Comparison of ENCODE assay signal across 1 cellular context in the genomic region with DNA sequence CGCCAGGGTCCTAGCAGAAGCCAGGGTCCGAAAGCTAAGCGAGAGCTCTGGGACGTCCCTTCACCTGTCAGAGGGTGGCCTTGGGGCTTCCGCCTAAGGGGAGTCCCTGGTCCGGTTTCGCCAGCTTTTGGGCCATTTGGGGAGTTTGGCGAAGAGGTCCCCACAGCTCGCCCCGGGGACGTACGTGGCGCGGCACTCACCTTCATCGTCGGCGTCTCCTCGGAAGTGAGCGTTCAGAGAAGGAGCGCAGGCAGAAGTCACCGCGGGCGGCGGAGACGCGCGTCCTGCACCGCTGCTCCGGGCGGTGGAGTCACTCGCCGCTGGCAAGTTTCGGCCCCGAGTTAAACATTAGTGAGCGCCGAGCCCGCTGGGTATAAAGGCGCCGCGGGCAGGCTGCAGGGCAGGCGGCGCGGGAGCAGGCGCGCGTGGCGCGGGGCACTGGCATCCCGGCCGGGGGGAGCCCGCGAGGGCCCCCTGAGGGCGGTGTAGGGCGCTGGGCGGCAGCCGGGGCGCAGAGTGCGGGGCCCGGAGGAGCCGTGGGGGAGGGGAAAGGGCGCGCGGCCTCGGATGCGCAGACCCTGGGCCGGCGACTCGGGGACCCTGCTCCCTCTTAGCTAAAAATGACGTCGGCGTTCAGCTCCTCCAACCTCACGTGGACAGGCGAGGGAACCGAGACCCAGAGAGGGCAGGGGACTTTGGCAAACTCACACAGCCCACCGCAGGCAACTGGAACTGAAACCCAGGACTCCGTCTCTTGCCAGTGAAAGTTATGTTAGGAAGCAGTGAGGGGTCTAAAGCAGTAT.
TF ChIP-seq lines count a peak whose summit lies in the region.

A gene (minus strand): TSS at position 440 of the 803 bp plus-strand sequence. CDS start 234 bp downstream, at position 206.

TF ChIP-seq in HepG2, 621 proteins besides CTCF, POLR2A, EP300 and RAD21 (continued from another document and continues in another):
- TF ChIP-seq, protein P1, sequence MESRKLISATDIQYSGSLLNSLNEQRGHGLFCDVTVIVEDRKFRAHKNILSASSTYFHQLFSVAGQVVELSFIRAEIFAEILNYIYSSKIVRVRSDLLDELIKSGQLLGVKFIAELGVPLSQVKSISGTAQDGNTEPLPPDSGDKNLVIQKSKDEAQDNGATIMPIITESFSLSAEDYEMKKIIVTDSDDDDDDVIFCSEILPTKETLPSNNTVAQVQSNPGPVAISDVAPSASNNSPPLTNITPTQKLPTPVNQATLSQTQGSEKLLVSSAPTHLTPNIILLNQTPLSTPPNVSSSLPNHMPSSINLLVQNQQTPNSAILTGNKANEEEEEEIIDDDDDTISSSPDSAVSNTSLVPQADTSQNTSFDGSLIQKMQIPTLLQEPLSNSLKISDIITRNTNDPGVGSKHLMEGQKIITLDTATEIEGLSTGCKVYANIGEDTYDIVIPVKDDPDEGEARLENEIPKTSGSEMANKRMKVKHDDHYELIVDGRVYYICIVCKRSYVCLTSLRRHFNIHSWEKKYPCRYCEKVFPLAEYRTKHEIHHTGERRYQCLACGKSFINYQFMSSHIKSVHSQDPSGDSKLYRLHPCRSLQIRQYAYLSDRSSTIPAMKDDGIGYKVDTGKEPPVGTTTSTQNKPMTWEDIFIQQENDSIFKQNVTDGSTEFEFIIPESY (CRISPR knock-in tag; IDR thresholded peaks at IDR 0.05) = no peak
- TF ChIP-seq, protein P2, sequence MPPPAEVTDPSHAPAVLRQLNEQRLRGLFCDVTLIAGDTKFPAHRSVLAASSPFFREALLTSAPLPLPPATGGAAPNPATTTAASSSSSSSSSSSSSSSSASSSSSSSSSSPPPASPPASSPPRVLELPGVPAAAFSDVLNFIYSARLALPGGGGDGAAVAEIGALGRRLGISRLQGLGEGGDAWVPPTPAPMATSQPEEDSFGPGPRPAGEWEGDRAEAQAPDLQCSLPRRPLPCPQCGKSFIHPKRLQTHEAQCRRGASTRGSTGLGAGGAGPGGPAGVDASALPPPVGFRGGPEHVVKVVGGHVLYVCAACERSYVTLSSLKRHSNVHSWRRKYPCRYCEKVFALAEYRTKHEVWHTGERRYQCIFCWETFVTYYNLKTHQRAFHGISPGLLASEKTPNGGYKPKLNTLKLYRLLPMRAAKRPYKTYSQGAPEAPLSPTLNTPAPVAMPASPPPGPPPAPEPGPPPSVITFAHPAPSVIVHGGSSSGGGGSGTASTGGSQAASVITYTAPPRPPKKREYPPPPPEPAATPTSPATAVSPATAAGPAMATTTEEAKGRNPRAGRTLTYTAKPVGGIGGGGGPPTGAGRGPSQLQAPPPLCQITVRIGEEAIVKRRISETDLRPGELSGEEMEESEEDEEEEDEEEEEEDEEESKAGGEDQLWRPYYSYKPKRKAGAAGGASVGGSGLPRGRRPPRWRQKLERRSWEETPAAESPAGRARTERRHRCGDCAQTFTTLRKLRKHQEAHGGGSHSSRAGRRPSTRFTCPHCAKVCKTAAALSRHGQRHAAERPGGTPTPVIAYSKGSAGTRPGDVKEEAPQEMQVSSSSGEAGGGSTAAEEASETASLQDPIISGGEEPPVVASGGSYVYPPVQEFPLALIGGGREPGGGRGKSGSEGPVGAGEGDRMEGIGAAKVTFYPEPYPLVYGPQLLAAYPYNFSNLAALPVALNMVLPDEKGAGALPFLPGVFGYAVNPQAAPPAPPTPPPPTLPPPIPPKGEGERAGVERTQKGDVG (CRISPR knock-in tag; IDR thresholded peaks at IDR 0.05; ENCODE audit: borderline replicate concordance) = peak; percentile 76; the same call in 1 of the 2 replicates
- peak; percentile 49 for TF ChIP-seq XRCC5 (optimal IDR thresholded peaks at IDR 0.05; ENCODE audit: low read length)
- peak; percentile 61; the same call in 1 of the 2 replicates for TF ChIP-seq ZBTB38 (CRISPR knock-in tag; IDR thresholded peaks at IDR 0.05)
- no peak for TF ChIP-seq ZNF619 (CRISPR knock-in tag; IDR thresholded peaks at IDR 0.05)
- TF ChIP-seq ZNF747 (CRISPR knock-in tag; IDR thresholded peaks at IDR 0.05; ENCODE audit: borderline replicate concordance) = no peak; the same call in 1 of the 2 replicates
- TF ChIP-seq, protein P3, sequence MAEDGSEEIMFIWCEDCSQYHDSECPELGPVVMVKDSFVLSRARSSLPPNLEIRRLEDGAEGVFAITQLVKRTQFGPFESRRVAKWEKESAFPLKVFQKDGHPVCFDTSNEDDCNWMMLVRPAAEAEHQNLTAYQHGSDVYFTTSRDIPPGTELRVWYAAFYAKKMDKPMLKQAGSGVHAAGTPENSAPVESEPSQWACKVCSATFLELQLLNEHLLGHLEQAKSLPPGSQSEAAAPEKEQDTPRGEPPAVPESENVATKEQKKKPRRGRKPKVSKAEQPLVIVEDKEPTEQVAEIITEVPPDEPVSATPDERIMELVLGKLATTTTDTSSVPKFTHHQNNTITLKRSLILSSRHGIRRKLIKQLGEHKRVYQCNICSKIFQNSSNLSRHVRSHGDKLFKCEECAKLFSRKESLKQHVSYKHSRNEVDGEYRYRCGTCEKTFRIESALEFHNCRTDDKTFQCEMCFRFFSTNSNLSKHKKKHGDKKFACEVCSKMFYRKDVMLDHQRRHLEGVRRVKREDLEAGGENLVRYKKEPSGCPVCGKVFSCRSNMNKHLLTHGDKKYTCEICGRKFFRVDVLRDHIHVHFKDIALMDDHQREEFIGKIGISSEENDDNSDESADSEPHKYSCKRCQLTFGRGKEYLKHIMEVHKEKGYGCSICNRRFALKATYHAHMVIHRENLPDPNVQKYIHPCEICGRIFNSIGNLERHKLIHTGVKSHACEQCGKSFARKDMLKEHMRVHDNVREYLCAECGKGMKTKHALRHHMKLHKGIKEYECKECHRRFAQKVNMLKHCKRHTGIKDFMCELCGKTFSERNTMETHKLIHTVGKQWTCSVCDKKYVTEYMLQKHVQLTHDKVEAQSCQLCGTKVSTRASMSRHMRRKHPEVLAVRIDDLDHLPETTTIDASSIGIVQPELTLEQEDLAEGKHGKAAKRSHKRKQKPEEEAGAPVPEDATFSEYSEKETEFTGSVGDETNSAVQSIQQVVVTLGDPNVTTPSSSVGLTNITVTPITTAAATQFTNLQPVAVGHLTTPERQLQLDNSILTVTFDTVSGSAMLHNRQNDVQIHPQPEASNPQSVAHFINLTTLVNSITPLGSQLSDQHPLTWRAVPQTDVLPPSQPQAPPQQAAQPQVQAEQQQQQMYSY (CRISPR knock-in tag; IDR thresholded peaks at IDR 0.05) = no peak; the same call in 1 of the 2 replicates
- TF ChIP-seq, protein P4, sequence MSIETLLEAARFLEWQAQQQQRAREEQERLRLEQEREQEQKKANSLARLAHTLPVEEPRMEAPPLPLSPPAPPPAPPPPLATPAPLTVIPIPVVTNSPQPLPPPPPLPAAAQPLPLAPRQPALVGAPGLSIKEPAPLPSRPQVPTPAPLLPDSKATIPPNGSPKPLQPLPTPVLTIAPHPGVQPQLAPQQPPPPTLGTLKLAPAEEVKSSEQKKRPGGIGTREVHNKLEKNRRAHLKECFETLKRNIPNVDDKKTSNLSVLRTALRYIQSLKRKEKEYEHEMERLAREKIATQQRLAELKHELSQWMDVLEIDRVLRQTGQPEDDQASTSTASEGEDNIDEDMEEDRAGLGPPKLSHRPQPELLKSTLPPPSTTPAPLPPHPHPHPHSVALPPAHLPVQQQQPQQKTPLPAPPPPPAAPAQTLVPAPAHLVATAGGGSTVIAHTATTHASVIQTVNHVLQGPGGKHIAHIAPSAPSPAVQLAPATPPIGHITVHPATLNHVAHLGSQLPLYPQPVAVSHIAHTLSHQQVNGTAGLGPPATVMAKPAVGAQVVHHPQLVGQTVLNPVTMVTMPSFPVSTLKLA (IDR thresholded peaks at IDR 0.05) = no peak
- TF ChIP-seq, protein P5, sequence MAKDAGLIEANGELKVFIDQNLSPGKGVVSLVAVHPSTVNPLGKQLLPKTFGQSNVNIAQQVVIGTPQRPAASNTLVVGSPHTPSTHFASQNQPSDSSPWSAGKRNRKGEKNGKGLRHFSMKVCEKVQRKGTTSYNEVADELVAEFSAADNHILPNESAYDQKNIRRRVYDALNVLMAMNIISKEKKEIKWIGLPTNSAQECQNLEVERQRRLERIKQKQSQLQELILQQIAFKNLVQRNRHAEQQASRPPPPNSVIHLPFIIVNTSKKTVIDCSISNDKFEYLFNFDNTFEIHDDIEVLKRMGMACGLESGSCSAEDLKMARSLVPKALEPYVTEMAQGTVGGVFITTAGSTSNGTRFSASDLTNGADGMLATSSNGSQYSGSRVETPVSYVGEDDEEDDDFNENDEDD (CRISPR knock-in tag; IDR thresholded peaks at IDR 0.05; ENCODE audit: borderline replicate concordance) = peak; percentile 17; the same call in 1 of the 2 replicates
- TF ChIP-seq EZH2 (conservative IDR thresholded peaks at IDR 0.05; ENCODE audit: low read depth, low read length) = no peak
- no peak for TF ChIP-seq ZNF674 (CRISPR knock-in tag; IDR thresholded peaks at IDR 0.05; ENCODE audit: low read depth)
- TF ChIP-seq, protein P6, sequence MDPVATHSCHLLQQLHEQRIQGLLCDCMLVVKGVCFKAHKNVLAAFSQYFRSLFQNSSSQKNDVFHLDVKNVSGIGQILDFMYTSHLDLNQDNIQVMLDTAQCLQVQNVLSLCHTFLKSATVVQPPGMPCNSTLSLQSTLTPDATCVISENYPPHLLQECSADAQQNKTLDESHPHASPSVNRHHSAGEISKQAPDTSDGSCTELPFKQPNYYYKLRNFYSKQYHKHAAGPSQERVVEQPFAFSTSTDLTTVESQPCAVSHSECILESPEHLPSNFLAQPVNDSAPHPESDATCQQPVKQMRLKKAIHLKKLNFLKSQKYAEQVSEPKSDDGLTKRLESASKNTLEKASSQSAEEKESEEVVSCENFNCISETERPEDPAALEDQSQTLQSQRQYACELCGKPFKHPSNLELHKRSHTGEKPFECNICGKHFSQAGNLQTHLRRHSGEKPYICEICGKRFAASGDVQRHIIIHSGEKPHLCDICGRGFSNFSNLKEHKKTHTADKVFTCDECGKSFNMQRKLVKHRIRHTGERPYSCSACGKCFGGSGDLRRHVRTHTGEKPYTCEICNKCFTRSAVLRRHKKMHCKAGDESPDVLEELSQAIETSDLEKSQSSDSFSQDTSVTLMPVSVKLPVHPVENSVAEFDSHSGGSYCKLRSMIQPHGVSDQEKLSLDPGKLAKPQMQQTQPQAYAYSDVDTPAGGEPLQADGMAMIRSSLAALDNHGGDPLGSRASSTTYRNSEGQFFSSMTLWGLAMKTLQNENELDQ (CRISPR knock-in tag; IDR thresholded peaks at IDR 0.05; ENCODE audit: borderline replicate concordance) = no peak
- TF ChIP-seq, protein P7, sequence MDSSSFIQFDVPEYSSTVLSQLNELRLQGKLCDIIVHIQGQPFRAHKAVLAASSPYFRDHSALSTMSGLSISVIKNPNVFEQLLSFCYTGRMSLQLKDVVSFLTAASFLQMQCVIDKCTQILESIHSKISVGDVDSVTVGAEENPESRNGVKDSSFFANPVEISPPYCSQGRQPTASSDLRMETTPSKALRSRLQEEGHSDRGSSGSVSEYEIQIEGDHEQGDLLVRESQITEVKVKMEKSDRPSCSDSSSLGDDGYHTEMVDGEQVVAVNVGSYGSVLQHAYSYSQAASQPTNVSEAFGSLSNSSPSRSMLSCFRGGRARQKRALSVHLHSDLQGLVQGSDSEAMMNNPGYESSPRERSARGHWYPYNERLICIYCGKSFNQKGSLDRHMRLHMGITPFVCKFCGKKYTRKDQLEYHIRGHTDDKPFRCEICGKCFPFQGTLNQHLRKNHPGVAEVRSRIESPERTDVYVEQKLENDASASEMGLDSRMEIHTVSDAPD (CRISPR knock-in tag; IDR thresholded peaks at IDR 0.05) = peak; percentile 35; the same call in 1 of the 2 replicates
- TF ChIP-seq SOX6 (IDR thresholded peaks at IDR 0.05) = no peak
- peak; percentile 50; the same call in 1 of the 2 replicates for TF ChIP-seq SOX6 (CRISPR knock-in tag; IDR thresholded peaks at IDR 0.05)
- peak; percentile 75 for TF ChIP-seq TAF1 (CRISPR knock-in tag; IDR thresholded peaks at IDR 0.05)
- TF ChIP-seq ZNF331 (CRISPR knock-in tag; IDR thresholded peaks at IDR 0.05) = peak; percentile 28; the same call in 1 of the 2 replicates
- TF ChIP-seq, protein P8, sequence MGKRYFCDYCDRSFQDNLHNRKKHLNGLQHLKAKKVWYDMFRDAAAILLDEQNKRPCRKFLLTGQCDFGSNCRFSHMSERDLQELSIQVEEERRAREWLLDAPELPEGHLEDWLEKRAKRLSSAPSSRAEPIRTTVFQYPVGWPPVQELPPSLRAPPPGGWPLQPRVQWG (CRISPR knock-in tag; IDR thresholded peaks at IDR 0.05; ENCODE audit: borderline replicate concordance, low read depth) = no peak
- TF ChIP-seq, protein P9, sequence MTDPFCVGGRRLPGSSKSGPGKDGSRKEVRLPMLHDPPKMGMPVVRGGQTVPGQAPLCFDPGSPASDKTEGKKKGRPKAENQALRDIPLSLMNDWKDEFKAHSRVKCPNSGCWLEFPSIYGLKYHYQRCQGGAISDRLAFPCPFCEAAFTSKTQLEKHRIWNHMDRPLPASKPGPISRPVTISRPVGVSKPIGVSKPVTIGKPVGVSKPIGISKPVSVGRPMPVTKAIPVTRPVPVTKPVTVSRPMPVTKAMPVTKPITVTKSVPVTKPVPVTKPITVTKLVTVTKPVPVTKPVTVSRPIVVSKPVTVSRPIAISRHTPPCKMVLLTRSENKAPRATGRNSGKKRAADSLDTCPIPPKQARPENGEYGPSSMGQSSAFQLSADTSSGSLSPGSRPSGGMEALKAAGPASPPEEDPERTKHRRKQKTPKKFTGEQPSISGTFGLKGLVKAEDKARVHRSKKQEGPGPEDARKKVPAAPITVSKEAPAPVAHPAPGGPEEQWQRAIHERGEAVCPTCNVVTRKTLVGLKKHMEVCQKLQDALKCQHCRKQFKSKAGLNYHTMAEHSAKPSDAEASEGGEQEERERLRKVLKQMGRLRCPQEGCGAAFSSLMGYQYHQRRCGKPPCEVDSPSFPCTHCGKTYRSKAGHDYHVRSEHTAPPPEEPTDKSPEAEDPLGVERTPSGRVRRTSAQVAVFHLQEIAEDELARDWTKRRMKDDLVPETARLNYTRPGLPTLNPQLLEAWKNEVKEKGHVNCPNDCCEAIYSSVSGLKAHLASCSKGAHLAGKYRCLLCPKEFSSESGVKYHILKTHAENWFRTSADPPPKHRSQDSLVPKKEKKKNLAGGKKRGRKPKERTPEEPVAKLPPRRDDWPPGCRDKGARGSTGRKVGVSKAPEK (CRISPR knock-in tag; IDR thresholded peaks at IDR 0.05; ENCODE audit: borderline replicate concordance) = no peak
- TF ChIP-seq, protein P10, sequence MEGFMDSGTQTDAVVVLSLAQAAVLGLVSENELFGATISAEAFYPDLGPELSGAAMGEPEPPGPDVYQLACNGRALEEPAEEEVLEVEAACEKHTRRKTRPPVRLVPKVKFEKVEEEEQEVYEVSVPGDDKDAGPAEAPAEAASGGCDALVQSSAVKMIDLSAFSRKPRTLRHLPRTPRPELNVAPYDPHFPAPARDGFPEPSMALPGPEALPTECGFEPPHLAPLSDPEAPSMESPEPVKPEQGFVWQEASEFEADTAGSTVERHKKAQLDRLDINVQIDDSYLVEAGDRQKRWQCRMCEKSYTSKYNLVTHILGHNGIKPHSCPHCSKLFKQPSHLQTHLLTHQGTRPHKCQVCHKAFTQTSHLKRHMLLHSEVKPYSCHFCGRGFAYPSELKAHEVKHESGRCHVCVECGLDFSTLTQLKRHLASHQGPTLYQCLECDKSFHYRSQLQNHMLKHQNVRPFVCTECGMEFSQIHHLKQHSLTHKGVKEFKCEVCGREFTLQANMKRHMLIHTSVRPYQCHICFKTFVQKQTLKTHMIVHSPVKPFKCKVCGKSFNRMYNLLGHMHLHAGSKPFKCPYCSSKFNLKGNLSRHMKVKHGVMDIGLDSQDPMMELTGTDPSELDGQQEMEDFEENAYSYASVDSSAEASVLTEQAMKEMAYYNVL (CRISPR knock-in tag; IDR thresholded peaks at IDR 0.05; ENCODE audit: borderline replicate concordance) = no peak
- TF ChIP-seq TBX2 (CRISPR knock-in tag; IDR thresholded peaks at IDR 0.05; ENCODE audit: borderline replicate concordance) = peak; percentile 59
- TF ChIP-seq, protein P11, sequence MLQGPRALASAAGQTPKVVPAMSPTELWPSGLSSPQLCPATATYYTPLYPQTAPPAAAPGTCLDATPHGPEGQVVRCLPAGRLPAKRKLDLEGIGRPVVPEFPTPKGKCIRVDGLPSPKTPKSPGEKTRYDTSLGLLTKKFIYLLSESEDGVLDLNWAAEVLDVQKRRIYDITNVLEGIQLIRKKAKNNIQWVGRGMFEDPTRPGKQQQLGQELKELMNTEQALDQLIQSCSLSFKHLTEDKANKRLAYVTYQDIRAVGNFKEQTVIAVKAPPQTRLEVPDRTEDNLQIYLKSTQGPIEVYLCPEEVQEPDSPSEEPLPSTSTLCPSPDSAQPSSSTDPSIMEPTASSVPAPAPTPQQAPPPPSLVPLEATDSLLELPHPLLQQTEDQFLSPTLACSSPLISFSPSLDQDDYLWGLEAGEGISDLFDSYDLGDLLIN (CRISPR knock-in tag; IDR thresholded peaks at IDR 0.05; ENCODE audit: borderline replicate concordance) = no peak
